8 cellular contexts compared by ENCODE assay signal in the genomic region with DNA sequence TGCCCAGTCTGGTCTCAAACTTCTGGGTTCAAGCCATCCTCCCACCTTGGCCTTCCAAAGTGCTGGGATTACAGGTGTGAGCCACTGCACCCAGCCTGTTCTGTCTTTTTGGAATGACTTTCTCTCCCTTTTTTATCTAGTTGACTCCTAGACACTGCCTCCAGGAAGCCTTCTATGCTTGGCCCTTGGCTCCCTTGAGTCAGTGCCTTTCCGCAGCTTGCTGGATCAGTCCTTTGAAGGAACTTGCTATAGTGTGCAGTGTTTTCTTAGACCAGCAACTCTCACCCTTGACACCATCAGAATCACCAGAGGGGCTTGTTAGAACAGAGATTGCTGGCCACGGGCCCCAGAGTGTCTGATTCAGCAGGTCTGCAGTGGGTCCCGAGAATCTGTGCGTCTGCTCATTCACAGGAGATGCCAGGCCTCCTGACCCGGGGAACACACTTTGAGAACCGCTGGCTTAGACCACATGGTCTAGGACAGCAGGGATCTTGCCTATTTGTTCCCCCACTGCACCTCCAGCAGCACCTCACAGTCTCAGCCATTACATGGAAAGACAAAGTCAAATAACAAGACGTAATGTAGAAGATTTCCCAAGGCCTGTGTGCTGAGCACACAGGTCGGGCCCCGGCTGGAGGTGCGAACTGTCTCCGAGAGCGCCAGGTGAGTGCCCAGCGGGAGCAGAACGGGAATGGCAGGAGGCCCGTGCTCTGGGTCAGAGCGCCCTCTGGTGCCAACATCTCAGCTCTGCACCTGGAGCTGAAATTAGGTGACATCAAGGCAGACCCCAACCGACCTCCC. TPM values are rescaled to one million over a fixed set of nuclear protein-coding genes. Genes with fewer than 3 reads are reported as not detected.
DNase-seq lines count a peak whose midpoint lies in the region; ATAC-seq and TF ChIP-seq lines count a peak whose summit lies in the region.

No MANE protein-coding gene starts in this region.

- peak; percentile 94 for TF ChIP-seq CTCF in VCaP (conservative IDR thresholded peaks at IDR 0.05)
- TF ChIP-seq CTCF in mammary epithelial cell (conservative IDR thresholded peaks at IDR 0.05 in 1 of 2, IDR thresholded peaks at IDR 0.05 in 1 of 2; ENCODE audit: extremely low read depth in 1 of 2, insufficient read depth in 1 of 2, low read depth in 1 of 2, low read length in 2 of 2) = peak; percentile 92 to 97

- peaks cover 13% of the 10 kb centered on the region for H3K4me1 ChIP-seq in mammary epithelial cell (ENCODE audit: insufficient read depth, low read length)

- intact Hi-C loops in mammary epithelial cell (cut with micrococcal nuclease) = loop anchor here (1.0 to 5.0 kb wide), 8 partner anchors 51 to 481 kb away; partner anchors contain the start of gene ZNF684

- no peak overlapping the region for H3K9ac ChIP-seq in mammary epithelial cell (ENCODE audit: insufficient read depth, low read length)

- WGBS in mammary epithelial cell (ENCODE audit: low coverage, missing lambda C conversion rate) = 27% methylated on average over 11 of the region's 17 CpGs

- peak; percentile 15 to 69 for DNase-seq in NCI-H446 (lab: John Stamatoyannopoulos, UW)
- DNase-seq in NCI-H446 treated with DMSO at 0.1 percent for 48 hours (lab: John Stamatoyannopoulos, UW) = no peak
- DNase-seq in NCI-H2029 (lab: John Stamatoyannopoulos, UW) = peak; percentile 99
- DNase-seq in mammary epithelial cell = peak; percentile 58
- peak; percentile 75 for DNase-seq in kidney tubule cell (ENCODE audit: low spot score)
- DNase-seq in stimulated activated CD4-positive, alpha-beta T cell treated with anti-CD3 and anti-CD28 coated beads, Interleukin-4, amount 100 ng/mL, for 1 hour = peak; percentile 62

- H3K36me3 ChIP-seq in mammary epithelial cell (ENCODE audit: insufficient read depth, low read length) = no peaks in the 10 kb centered on the region

- H3K9me3 ChIP-seq in mammary epithelial cell (replicated peaks; ENCODE audit: insufficient read depth, low read length) = no peaks in the 10 kb centered on the region

- H3K79me2 ChIP-seq in mammary epithelial cell (ENCODE audit: insufficient read depth, low read length) = no peaks in the 10 kb centered on the region

- dilution Hi-C loops in mammary epithelial cell (cut with HindIII; ENCODE audit: low sequenced_read_pairs) = no loop called here

- no peak overlapping the region for H3K4me2 ChIP-seq in mammary epithelial cell (ENCODE audit: insufficient read depth, low read depth, low read length)

- no peaks in the 10 kb centered on the region for H4K20me1 ChIP-seq in mammary epithelial cell (ENCODE audit: insufficient read depth, low read length)

- H2AFZ ChIP-seq in mammary epithelial cell (ENCODE audit: low read depth, low read length) = peak overlapping the region; percentile 56

- H3K27ac ChIP-seq in VCaP (no peak overlapping the region), mammary epithelial cell (ENCODE audit: insufficient read depth, low read depth, low read length) (no peak overlapping the region)

- ATAC-seq in GM19395 (IDR thresholded peaks at IDR 0.05; ENCODE audit: unreplicated experiment) = no peak

- no peak overlapping the region for H3K4me3 ChIP-seq in mammary epithelial cell (replicated peaks in 1 of 3; ENCODE audit: insufficient read depth in 1 of 3, low read depth in 2 of 3, low read length in 3 of 3)

- in situ Hi-C loops in mammary epithelial cell (cut with MboI; ENCODE audit: low sequenced_read_pairs in 2 of 2) = loop anchor here (5.0 to 25.0 kb wide), 2 partner anchors 105 to 340 kb away; no protein-coding TSS in a partner anchor

- CTCF ChIA-PET in mammary epithelial cell (lab: Charles Lee; ENCODE audit: low non-redundant PET) = interaction anchor here (0.6 to 1.0 kb wide), 4 partner anchors 51 to 327 kb away, joined by 3 to 5 read pairs (median 4); no protein-coding TSS in a partner anchor

- no peaks in the 10 kb centered on the region for H3K27me3 ChIP-seq in mammary epithelial cell (ENCODE audit: insufficient read depth, low read length)

- BruUV-seq in mammary epithelial cell (replicated peaks; lab: Mats Ljungman, UMichigan) = no TSS peak

RNA-seq across cellular contexts. Expression of gene CTPS1, which starts 27.4 kb away (rescaled TPM):
- 10 to 100 TPM; 24.0 to 80.2 TPM for total RNA-seq in mammary epithelial cell
- 54.3 TPM for polyA plus RNA-seq in mammary epithelial cell
- polyA minus RNA-seq in mammary epithelial cell = 90.9 TPM
